11 cellular contexts compared by ENCODE assay signal in genomic region chr3:15063238-15063637, GRCh38. TPM values are rescaled to one million over a fixed set of nuclear protein-coding genes. Genes with fewer than 3 reads are reported as not detected.
A peak's percentile ranks its signal among the peaks of the same experiment; 100 is the strongest.
DNase-seq lines count a peak whose midpoint lies in the region; ATAC-seq, FAIRE-seq and TF ChIP-seq lines count a peak whose summit lies in the region.
"Had no signal": no experiment of that assay in that cellular context is flagged by ENCODE, and none has a peak within 500 bp of the region (broad histone marks: within the 10 kb centered on the region; RNA-seq: fewer than 3 reads in every experiment).

No MANE protein-coding gene starts in this region.

- H3K36me3 ChIP-seq in GM23248 (ENCODE audit: low read depth) = no peaks in the 10 kb centered on the region
- H3K36me3 ChIP-seq in HepG2 (replicated peaks in 1 of 2; ENCODE audit: control insufficient read depth in 1 of 2, insufficient read depth in 2 of 2, low read length in 2 of 2) = peaks cover 2 to 19% of the 10 kb centered on the region in 2 experiments; a peak in 4 of 5 replicates
- H3K36me3 ChIP-seq in spleen = peaks cover 0 to 20% (median 11%) of the 10 kb centered on the region in 6 donors

- no peak for TF ChIP-seq RAD21 in HepG2 (CRISPR knock-in tag; IDR thresholded peaks at IDR 0.05)

- H3K9me3 ChIP-seq in GM23248 (ENCODE audit: low read depth) (no peaks in the 10 kb centered on the region), HepG2 (ENCODE audit: low read length) (no peaks in the 10 kb centered on the region), spleen (no peaks in the 10 kb centered on the region)

- H3K4me2 ChIP-seq in GM23248 (ENCODE audit: unreplicated experiment) (peak overlapping the region; percentile 85), HepG2 (ENCODE audit: low read depth, low read length) (peak overlapping the region; percentile 87)

- CTCF ChIA-PET in HepG2 (lab: Yijun Ruan, JAX; ENCODE audit: low intra/inter-chr PET ratio, low total read pairs) = no interaction called here

- no peak for FAIRE-seq in HepG2 (lab: Jason Lieb, UNC)
- FAIRE-seq: colon had no signal

- H3K27me3 Mint-ChIP-seq in activated T-helper 17 cell treated with anti-CD3 and anti-CD28 coated beads, Interleukin-2, amount 50 U/mL, for 72 hours = no peaks in the 10 kb centered on the region

- H3K4me3 ChIP-seq in GM23248 (peak overlapping the region; percentile 93), HepG2 (replicated peaks in 1 of 3; ENCODE audit: insufficient read depth in 1 of 3, low read depth in 2 of 3, low read length in 3 of 3) (peak overlapping the region; percentile 84 to 88 (median 87)), spleen (peak overlapping the region in 4 of 8 donors; percentile 70 to 84 (median 76))

- H3K27me3 ChIP-seq in GM23248 (replicated peaks; ENCODE audit: insufficient read depth) = no peaks in the 10 kb centered on the region
- H3K27me3 ChIP-seq in HepG2 (ENCODE audit: control insufficient read depth in 1 of 2, insufficient read depth in 2 of 2, low read length in 2 of 2) = no peaks in the 10 kb centered on the region; a peak in 1 of 5 replicates
- no peaks in the 10 kb centered on the region for H3K27me3 ChIP-seq in spleen (replicated peaks in 1 of 7)

- no peaks in the 10 kb centered on the region; the same call in 1 of the 2 replicates for H3F3A ChIP-seq in GM23248 (ENCODE audit: insufficient read depth)

- peaks cover 39% of the 10 kb centered on the region for H3K36me3 Mint-ChIP-seq in activated T-helper 17 cell treated with anti-CD3 and anti-CD28 coated beads, Interleukin-2, amount 50 U/mL, for 72 hours (ENCODE audit: low read depth)

- BruUV-seq in HepG2 (replicated peaks; lab: Mats Ljungman, UMichigan) = no TSS peak

- H3K9me2 ChIP-seq in GM23248 (ENCODE audit: insufficient read depth) = no peaks in the 10 kb centered on the region

- no peaks in the 10 kb centered on the region for H3K9me3 Mint-ChIP-seq in activated T-helper 17 cell treated with anti-CD3 and anti-CD28 coated beads, Interleukin-2, amount 50 U/mL, for 72 hours

- H3K27ac Mint-ChIP-seq in activated T-helper 17 cell treated with anti-CD3 and anti-CD28 coated beads, Interleukin-2, amount 50 U/mL, for 72 hours = peak overlapping the region; percentile 4

- H4K20me1 ChIP-seq in GM23248 (ENCODE audit: insufficient read depth) = no peaks in the 10 kb centered on the region
- H4K20me1 ChIP-seq in HepG2 (ENCODE audit: insufficient read depth, low read length) = peaks cover 20% of the 10 kb centered on the region

- in situ Hi-C loops in GM23248 (cut with MboI) (no loop called here), HepG2 (cut with HindIII; ENCODE audit: extremely low pct_ligation_motif_present, low pct_unique_long_range_greater_than_20kb) (no loop called here)

- peaks cover 47% of the 10 kb centered on the region for H3K79me2 ChIP-seq in GM23248 (ENCODE audit: insufficient read depth)
- peaks cover 41% of the 10 kb centered on the region for H3K79me2 ChIP-seq in HepG2 (ENCODE audit: insufficient read depth, low read length)

- 72 to 73% methylated on average over 4 of the region's 4 CpGs for WGBS in GM23248 (ENCODE audit: low coverage in 1 of 2, low lambda C conversion rate in 2 of 2, missing lambda C conversion rate in 2 of 2), 2 experiments
- WGBS in HepG2 (ENCODE audit: low lambda C conversion rate) = 55% methylated on average over 4 of the region's 4 CpGs
- WGBS in spleen, 5 donors = 80 to 93% (median 86%) methylated on average over 2 to 4 of the region's 4 CpGs

- no peak for TF ChIP-seq EP300 in HepG2 (IDR thresholded peaks at IDR 0.05; ENCODE audit: low read depth in 2 of 2, low read length in 2 of 2)
- TF ChIP-seq EP300 in HepG2 (CRISPR knock-in tag; IDR thresholded peaks at IDR 0.05; ENCODE audit: borderline replicate concordance) = no peak

- H3K4me3 Mint-ChIP-seq in activated T-helper 17 cell treated with anti-CD3 and anti-CD28 coated beads, Interleukin-2, amount 50 U/mL, for 72 hours = peak overlapping the region; percentile 95

- H3K4me1 ChIP-seq in GM23248 (ENCODE audit: insufficient read depth) (peaks cover 15% of the 10 kb centered on the region), HepG2 (ENCODE audit: insufficient read depth, low read length) (peaks cover 25% of the 10 kb centered on the region), spleen (peaks cover 12 to 31% (median 22%) of the 10 kb centered on the region in 6 donors)

- POLR2A ChIA-PET in HepG2 (lab: Yijun Ruan, JAX) = interaction anchor here (2.3 kb wide), 1 partner anchor 36 kb away, joined by 14 read pairs; the partner anchor contains the start of gene RBSN

- TF ChIP-seq POLR2A in HepG2 (IDR thresholded peaks at IDR 0.05; ENCODE audit: insufficient read depth in 1 of 2, low read depth in 2 of 2, low read length in 2 of 2) (no peak), spleen (IDR thresholded peaks at IDR 0.05) (no peak)

- H3K27ac ChIP-seq in 22Rv1 (peak overlapping the region; percentile 82), GM23248 (no peak overlapping the region), HepG2 (ENCODE audit: extremely low read length, insufficient read depth, low read length) (peak overlapping the region; percentile 77), spleen (peak overlapping the region in 2 of 8 donors; percentile 85 to 89)

- no peak for ATAC-seq in activated T-helper 17 cell treated with anti-CD3 and anti-CD28 coated beads, Interleukin-2, amount 50 U/mL, for 72 hours (replicated peaks)
- ATAC-seq in HepG2 (peak; percentile 6), HG02840 (IDR thresholded peaks at IDR 0.05; ENCODE audit: low FRiP score, unreplicated experiment) (no peak)

- no peak overlapping the region for H2AFZ ChIP-seq in GM23248
- H2AFZ ChIP-seq in HepG2 (ENCODE audit: low read length) = no peak overlapping the region

- peak overlapping the region; percentile 97; the same call in 1 of the 2 replicates for H3K9ac ChIP-seq in GM23248
- H3K9ac ChIP-seq in HepG2 (ENCODE audit: insufficient read depth, low read depth, low read length) = peak overlapping the region; percentile 97

- DNase-seq in GM23248 (no peak), HepG2 (ENCODE audit: low spot score) (no peak), NCI-H1092 treated with DMSO at 0.1 percent for 48 hours (lab: John Stamatoyannopoulos, UW) (no peak), posterior cingulate gyrus (no peak), spleen (no peak)
- DNase-seq: activated CD4-positive, alpha-beta T cell treated with anti-CD3 and anti-CD28 coated beads for 48 hours; islet precursor cell had no signal

- peaks cover 4% of the 10 kb centered on the region for H3K4me1 Mint-ChIP-seq in activated T-helper 17 cell treated with anti-CD3 and anti-CD28 coated beads, Interleukin-2, amount 50 U/mL, for 72 hours

- TF ChIP-seq CTCF in 22Rv1 (IDR thresholded peaks at IDR 0.05) = no peak
- TF ChIP-seq CTCF in HepG2 (CRISPR knock-in tag; IDR thresholded peaks at IDR 0.05) = no peak
- no peak for TF ChIP-seq CTCF in spleen (IDR thresholded peaks at IDR 0.05 in 8 of 11, conservative IDR thresholded peaks at IDR 0.05 in 3 of 11)

- intact Hi-C loops in HepG2 (cut with micrococcal nuclease; ENCODE audit: unreplicated experiment) (no loop called here), posterior cingulate gyrus (cut with DNase I) (no loop called here), spleen (cut with DNase I; ENCODE audit: low total_unique reads) (no loop called here)

RNA-seq across cellular contexts. Expression of gene MRPS25, which starts 1.9 kb away (rescaled TPM):
- total RNA-seq in GM23248 (2014; rRNA removed; shearing (Covaris generic)) = 7.0 and 27.2 TPM in 2 replicates
- polyA plus RNA-seq in GM23248 (2016; fragmentation: Nextera tagmentation; extraction: Ambion mirVana) (41.7 and 41.8 TPM in 2 replicates), HepG2 (2011; rRNA removed) (54.7 and 60.1 TPM in 2 replicates), spleen (10 to 100 TPM; 42.0 to 85.1 (median 64.8) TPM)
- 10 to 100 TPM; 43.7 to 80.5 TPM for total RNA-seq in activated T-helper 17 cell treated with anti-CD3 and anti-CD28 coated beads, Interleukin-2, amount 50 U/mL, for 72 hours
- total RNA-seq in HepG2 (2016; rRNA removed; fragmentation: Illumina TruSeq; extraction: Trizol) (69.2 and 74.3 TPM in 2 replicates), spleen (10 to 100 TPM; 23.8 to 68.8 (median 48.8) TPM)
- total RNA-seq in HepG2 (2016; cell fraction: cytosol; rRNA removed; fragmentation: Illumina TruSeq; extraction: Trizol; ENCODE audit: low read depth) = 14.2 and 14.8 TPM in 2 replicates
- total RNA-seq in HepG2 (2016; cell fraction: insoluble cytoplasmic fraction; rRNA removed; fragmentation: Illumina TruSeq; extraction: Trizol) = 70.2 and 72.6 TPM in 2 replicates
- total RNA-seq in HepG2 (2016; cell fraction: membrane; rRNA removed; fragmentation: Illumina TruSeq; extraction: Trizol) = 27.9 and 28.9 TPM in 2 replicates
- 64.0 TPM in 2 replicates for total RNA-seq in HepG2 (2016; cell fraction: nucleus; rRNA removed; fragmentation: Illumina TruSeq; extraction: Trizol)
- 28.6 and 33.5 TPM in 2 replicates for polyA plus RNA-seq in HepG2 (2011; cell fraction: cytosol; rRNA removed)
- 148 and 153 TPM in 2 replicates for polyA plus RNA-seq in HepG2 (2011; cell fraction: nucleus; rRNA removed)
- 41.3 and 42.1 TPM in 2 replicates for polyA plus RNA-seq in HepG2 (2012)
- 23.2 and 27.5 TPM in 2 replicates for polyA plus RNA-seq in HepG2 (2016; cell fraction: cytosol; fragmentation: Illumina TruSeq; extraction: Trizol; ENCODE audit: low read depth)
- polyA plus RNA-seq in HepG2 (2016; cell fraction: insoluble cytoplasmic fraction; fragmentation: Illumina TruSeq; extraction: Trizol; ENCODE audit: low read depth) = 79.2 and 82.6 TPM in 2 replicates
- 27.1 and 31.5 TPM in 2 replicates for polyA plus RNA-seq in HepG2 (2016; cell fraction: membrane; fragmentation: Illumina TruSeq; extraction: Trizol; ENCODE audit: low read depth)
- polyA plus RNA-seq in HepG2 (2016; cell fraction: nucleus; fragmentation: Illumina TruSeq; extraction: Trizol; ENCODE audit: insufficient read depth, low read depth) = 204 and 214 TPM in 2 replicates
- polyA minus RNA-seq in HepG2 (2011; rRNA and poly(A)+ RNA removed; ENCODE audit: low replicate concordance) = 20.9 and 34.4 TPM in 2 replicates
- polyA minus RNA-seq in HepG2 (2011; cell fraction: cytosol; rRNA and poly(A)+ RNA removed) = 12.5 and 15.0 TPM in 2 replicates
- polyA minus RNA-seq in HepG2 (2011; cell fraction: nucleus; rRNA and poly(A)+ RNA removed) = 53.0 and 61.3 TPM in 2 replicates

RNA-seq across cellular contexts. Expression of gene RBSN, which starts 35.7 kb away (rescaled TPM):
- 23.9 and 35.0 TPM in 2 replicates for total RNA-seq in GM23248 (2014; rRNA removed; shearing (Covaris generic))
- polyA plus RNA-seq in GM23248 (2016; fragmentation: Nextera tagmentation; extraction: Ambion mirVana) = 19.5 and 21.0 TPM in 2 replicates
- total RNA-seq in activated T-helper 17 cell treated with anti-CD3 and anti-CD28 coated beads, Interleukin-2, amount 50 U/mL, for 72 hours = 10 to 100 TPM; 15.9 to 19.0 TPM
- 11.8 and 14.7 TPM in 2 replicates for total RNA-seq in HepG2 (2016; rRNA removed; fragmentation: Illumina TruSeq; extraction: Trizol)
- total RNA-seq in HepG2 (2016; cell fraction: cytosol; rRNA removed; fragmentation: Illumina TruSeq; extraction: Trizol; ENCODE audit: low read depth) = 3.7 and 3.9 TPM in 2 replicates
- total RNA-seq in HepG2 (2016; cell fraction: insoluble cytoplasmic fraction; rRNA removed; fragmentation: Illumina TruSeq; extraction: Trizol) = 10.8 and 13.0 TPM in 2 replicates
- 10.4 and 11.3 TPM in 2 replicates for total RNA-seq in HepG2 (2016; cell fraction: membrane; rRNA removed; fragmentation: Illumina TruSeq; extraction: Trizol)
- total RNA-seq in HepG2 (2016; cell fraction: nucleus; rRNA removed; fragmentation: Illumina TruSeq; extraction: Trizol) = 10.6 and 12.4 TPM in 2 replicates
- polyA plus RNA-seq in HepG2 (2011; rRNA removed) = 7.9 and 9.4 TPM in 2 replicates
- 3.7 and 5.1 TPM in 2 replicates for polyA plus RNA-seq in HepG2 (2011; cell fraction: cytosol; rRNA removed)
- 22.2 and 23.7 TPM in 2 replicates for polyA plus RNA-seq in HepG2 (2011; cell fraction: nucleus; rRNA removed)
- polyA plus RNA-seq in HepG2 (2012) = 8.1 and 8.8 TPM in 2 replicates
- polyA plus RNA-seq in HepG2 (2016; cell fraction: cytosol; fragmentation: Illumina TruSeq; extraction: Trizol; ENCODE audit: low read depth) = 3.3 and 4.1 TPM in 2 replicates
- 8.2 and 9.0 TPM in 2 replicates for polyA plus RNA-seq in HepG2 (2016; cell fraction: insoluble cytoplasmic fraction; fragmentation: Illumina TruSeq; extraction: Trizol; ENCODE audit: low read depth)
- 5.9 and 6.1 TPM in 2 replicates for polyA plus RNA-seq in HepG2 (2016; cell fraction: membrane; fragmentation: Illumina TruSeq; extraction: Trizol; ENCODE audit: low read depth)
- polyA plus RNA-seq in HepG2 (2016; cell fraction: nucleus; fragmentation: Illumina TruSeq; extraction: Trizol; ENCODE audit: insufficient read depth, low read depth) = 15.4 and 16.1 TPM in 2 replicates
- 15.6 and 28.8 TPM in 2 replicates for polyA minus RNA-seq in HepG2 (2011; rRNA and poly(A)+ RNA removed; ENCODE audit: low replicate concordance)
- polyA minus RNA-seq in HepG2 (2011; cell fraction: cytosol; rRNA and poly(A)+ RNA removed) = 7.3 and 10.0 TPM in 2 replicates
- 15.7 and 18.5 TPM in 2 replicates for polyA minus RNA-seq in HepG2 (2011; cell fraction: nucleus; rRNA and poly(A)+ RNA removed)
- total RNA-seq in spleen = 10 to 100 TPM; 21.4 to 34.5 (median 31.6) TPM
- polyA plus RNA-seq in spleen = 10 to 100 TPM in 1 of 3 donors, 1 to 10 TPM in 2; 4.2 to 10.1 (median 7.3) TPM
